Comparison of ENCODE assay signal across 25 cellular contexts in genomic region chr22:35491908-35492380, GRCh38. TPM values are rescaled to one million over a fixed set of nuclear protein-coding genes. Genes with fewer than 3 reads are reported as not detected.
"Had no signal": no experiment of that assay in that cellular context is flagged by ENCODE, and none has a peak within 500 bp of the region (broad histone marks: within the 10 kb centered on the region; RNA-seq: fewer than 3 reads in every experiment).

No MANE protein-coding gene starts in this region.

- H3K27me3 ChIP-seq: esophagus muscularis mucosa, hepatocyte, upper lobe of left lung had no signal

- H3K9me3 ChIP-seq: esophagus muscularis mucosa, prostate gland, thoracic aorta, upper lobe of left lung had no signal

- H2AFZ ChIP-seq: hepatocyte had no signal

- H3K36me3 ChIP-seq: esophagus muscularis mucosa, prostate gland, thoracic aorta, upper lobe of left lung had no signal

- H3K4me1 ChIP-seq: prostate gland, upper lobe of left lung had no signal

- H3K79me2 ChIP-seq: hepatocyte had no signal

- ATAC-seq: activated CD4-positive, alpha-beta T cell treated with anti-CD3 and anti-CD28 coated beads for 36 hours; activated T-cell treated with anti-CD3 and anti-CD28 coated beads, Interleukin-2, amount 50 U/mL, for 4 hours; left lobe of liver; naive thymus-derived CD8-positive, alpha-beta T cell had no signal

- H3K4me2 ChIP-seq: hepatocyte had no signal

- FAIRE-seq: bronchial epithelial cell, frontal cortex had no signal

- H3K4me3 ChIP-seq: coronary artery, esophagus muscularis mucosa, hepatocyte, prostate gland, thoracic aorta, upper lobe of left lung had no signal

- DNase-seq: activated B cell treated with CpG ODN at 0.5 μM for 24 hours; activated CD4-positive, alpha-beta T cell treated with anti-CD3 and anti-CD28 coated beads for 36 hours; activated CD4-positive, alpha-beta T cell treated with anti-CD3 and anti-CD28 coated beads, Interleukin-2, amount 50 U/mL, for 48 hours; activated CD8-positive, alpha-beta memory T cell treated with anti-CD3 and anti-CD28 coated beads, Interleukin-2, amount 50 U/mL, for 48 hours; activated naive CD4-positive, alpha-beta T cell treated with anti-CD3 and anti-CD28 coated beads for 36 hours; activated naive CD8-positive, alpha-beta T cell treated with anti-CD3 and anti-CD28 coated beads, Interleukin-2, amount 10 ng/mL, durations not matched to agents 7 days and 5 days; activated T-cell treated with anti-CD3 and anti-CD28 coated beads, Interleukin-2, amount 50 U/mL, for 4 hours; amniotic stem cell; glutamatergic neuron; immature natural killer cell; naive thymus-derived CD8-positive, alpha-beta T cell; stimulated activated CD4-positive, alpha-beta T cell treated with anti-CD3 and anti-CD28 coated beads, Interleukin-4, amount 100 ng/mL, for 24 hours; stimulated activated naive CD4-positive, alpha-beta T cell treated with Interleukin-2 at 50 U/mL for 16 hours; upper lobe of left lung had no signal

- H3K27ac ChIP-seq: coronary artery, esophagus muscularis mucosa, hepatocyte, prostate gland, thoracic aorta, upper lobe of left lung had no signal

RNA-seq across cellular contexts. Expression of gene RASD2, which starts 48.7 kb away (rescaled TPM):
- total RNA-seq: activated B cell treated with CpG ODN at 0.5 μM for 24 hours; activated naive CD4-positive, alpha-beta T cell treated with anti-CD3 and anti-CD28 coated beads for 36 hours; activated naive CD8-positive, alpha-beta T cell treated with anti-CD3 and anti-CD28 coated beads, Interleukin-2, amount 10 ng/mL, durations not matched to agents 7 days and 5 days; left lobe of liver; lung microvascular endothelial cell; mesothelial cell of epicardium; naive thymus-derived CD8-positive, alpha-beta T cell; osteocyte had no signal
- polyA plus RNA-seq: immature natural killer cell had no signal
